ENCODE assay signal across 14 cellular contexts in genomic region chr4:66585767-66586166, GRCh38.
"Had no signal": no experiment of that assay in that cellular context is flagged by ENCODE, and none has a peak within 500 bp of the region (broad histone marks: within the 10 kb centered on the region; RNA-seq: fewer than 3 reads in every experiment).

No MANE protein-coding gene starts in this region.

- H3K4me1 Mint-ChIP-seq: nephron had no signal

- H3K9me3 Mint-ChIP-seq: nephron had no signal

- ATAC-seq: foreskin keratinocyte, left colon had no signal

- H3K4me3 Mint-ChIP-seq: nephron had no signal

- DNase-seq: activated CD4-positive, alpha-beta T cell treated with anti-CD3 and anti-CD28 coated beads, Interleukin-2, amount 50 U/mL, for 1 hour; activated CD4-positive, CD25-positive, alpha-beta regulatory T cell; activated naive CD4-positive, alpha-beta T cell treated with anti-CD3 and anti-CD28 coated beads, Interleukin-2, amount 50 U/mL, for 16 hours; caudate nucleus; colonic mucosa; effector CD4-positive, alpha-beta T cell; foreskin keratinocyte; left colon; sigmoid colon; stimulated activated CD4-positive, alpha-beta T cell treated with anti-CD3 and anti-CD28 coated beads, Interleukin-2, amount 100 ng/mL, for 24 hours; stimulated activated naive CD4-positive, alpha-beta T cell; substantia nigra; transverse colon had no signal

- H3K27ac Mint-ChIP-seq: nephron had no signal
